Comparison of ENCODE assay signal across 2 cellular contexts in the genomic region with DNA sequence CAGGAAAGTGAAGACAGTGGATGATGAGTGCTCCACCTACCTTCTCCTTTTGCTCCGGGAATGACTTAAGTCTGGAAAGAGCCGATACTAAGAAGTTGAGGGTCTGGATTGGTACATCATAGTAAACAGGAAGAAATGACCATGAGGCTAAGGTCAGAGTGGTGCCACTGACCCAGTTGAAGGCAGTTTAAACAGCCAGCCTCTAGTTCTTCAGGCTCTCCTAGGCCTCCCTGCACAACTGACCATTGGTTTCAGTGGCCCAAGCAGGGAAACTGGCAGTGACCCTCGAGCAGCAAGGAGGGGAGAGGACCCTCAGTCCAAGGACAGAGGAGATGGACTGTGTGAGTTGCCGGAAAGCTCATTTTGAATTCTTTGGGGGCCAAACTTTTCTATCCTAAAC.
TF ChIP-seq lines count a peak whose summit lies in the region.

No MANE protein-coding gene starts in this region.

TF ChIP-seq in SK-N-SH, 30 proteins besides CTCF, POLR2A, EP300 and RAD21 (continued from another document):
- TF ChIP-seq, protein P1, sequence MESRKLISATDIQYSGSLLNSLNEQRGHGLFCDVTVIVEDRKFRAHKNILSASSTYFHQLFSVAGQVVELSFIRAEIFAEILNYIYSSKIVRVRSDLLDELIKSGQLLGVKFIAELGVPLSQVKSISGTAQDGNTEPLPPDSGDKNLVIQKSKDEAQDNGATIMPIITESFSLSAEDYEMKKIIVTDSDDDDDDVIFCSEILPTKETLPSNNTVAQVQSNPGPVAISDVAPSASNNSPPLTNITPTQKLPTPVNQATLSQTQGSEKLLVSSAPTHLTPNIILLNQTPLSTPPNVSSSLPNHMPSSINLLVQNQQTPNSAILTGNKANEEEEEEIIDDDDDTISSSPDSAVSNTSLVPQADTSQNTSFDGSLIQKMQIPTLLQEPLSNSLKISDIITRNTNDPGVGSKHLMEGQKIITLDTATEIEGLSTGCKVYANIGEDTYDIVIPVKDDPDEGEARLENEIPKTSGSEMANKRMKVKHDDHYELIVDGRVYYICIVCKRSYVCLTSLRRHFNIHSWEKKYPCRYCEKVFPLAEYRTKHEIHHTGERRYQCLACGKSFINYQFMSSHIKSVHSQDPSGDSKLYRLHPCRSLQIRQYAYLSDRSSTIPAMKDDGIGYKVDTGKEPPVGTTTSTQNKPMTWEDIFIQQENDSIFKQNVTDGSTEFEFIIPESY (IDR thresholded peaks at IDR 0.05; ENCODE audit: borderline replicate concordance, low read depth) = no peak
- TF ChIP-seq, protein P2, sequence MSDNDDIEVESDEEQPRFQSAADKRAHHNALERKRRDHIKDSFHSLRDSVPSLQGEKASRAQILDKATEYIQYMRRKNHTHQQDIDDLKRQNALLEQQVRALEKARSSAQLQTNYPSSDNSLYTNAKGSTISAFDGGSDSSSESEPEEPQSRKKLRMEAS (IDR thresholded peaks at IDR 0.05; ENCODE audit: low read depth) = no peak
- no peak for TF ChIP-seq TEAD4 (IDR thresholded peaks at IDR 0.05; ENCODE audit: borderline replicate concordance, insufficient read depth)
- TF ChIP-seq SMC3 (IDR thresholded peaks at IDR 0.05; ENCODE audit: low read depth, low read length) = no peak
- TF ChIP-seq, protein P3, sequence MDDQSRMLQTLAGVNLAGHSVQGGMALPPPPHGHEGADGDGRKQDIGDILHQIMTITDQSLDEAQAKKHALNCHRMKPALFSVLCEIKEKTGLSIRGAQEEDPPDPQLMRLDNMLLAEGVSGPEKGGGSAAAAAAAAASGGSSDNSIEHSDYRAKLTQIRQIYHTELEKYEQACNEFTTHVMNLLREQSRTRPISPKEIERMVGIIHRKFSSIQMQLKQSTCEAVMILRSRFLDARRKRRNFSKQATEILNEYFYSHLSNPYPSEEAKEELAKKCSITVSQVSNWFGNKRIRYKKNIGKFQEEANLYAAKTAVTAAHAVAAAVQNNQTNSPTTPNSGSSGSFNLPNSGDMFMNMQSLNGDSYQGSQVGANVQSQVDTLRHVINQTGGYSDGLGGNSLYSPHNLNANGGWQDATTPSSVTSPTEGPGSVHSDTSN (IDR thresholded peaks at IDR 0.05) = no peak
- TF ChIP-seq NFIC (IDR thresholded peaks at IDR 0.05; ENCODE audit: borderline replicate concordance) = no peak
- TF ChIP-seq, protein P4, sequence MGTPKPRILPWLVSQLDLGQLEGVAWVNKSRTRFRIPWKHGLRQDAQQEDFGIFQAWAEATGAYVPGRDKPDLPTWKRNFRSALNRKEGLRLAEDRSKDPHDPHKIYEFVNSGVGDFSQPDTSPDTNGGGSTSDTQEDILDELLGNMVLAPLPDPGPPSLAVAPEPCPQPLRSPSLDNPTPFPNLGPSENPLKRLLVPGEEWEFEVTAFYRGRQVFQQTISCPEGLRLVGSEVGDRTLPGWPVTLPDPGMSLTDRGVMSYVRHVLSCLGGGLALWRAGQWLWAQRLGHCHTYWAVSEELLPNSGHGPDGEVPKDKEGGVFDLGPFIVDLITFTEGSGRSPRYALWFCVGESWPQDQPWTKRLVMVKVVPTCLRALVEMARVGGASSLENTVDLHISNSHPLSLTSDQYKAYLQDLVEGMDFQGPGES (IDR thresholded peaks at IDR 0.05; ENCODE audit: low read depth, low read length) = no peak
- no peak for TF ChIP-seq MEF2A (IDR thresholded peaks at IDR 0.05; ENCODE audit: borderline replicate concordance, low read depth)
- no peak for TF ChIP-seq RCOR1 (IDR thresholded peaks at IDR 0.05; ENCODE audit: low read length)
- no peak for TF ChIP-seq GATA2 (CRISPR knock-in tag; IDR thresholded peaks at IDR 0.05)

TF ChIP-seq in SK-N-SH treated with all-trans-retinoic acid at 6 μM for 48 hours, 23 proteins besides CTCF, POLR2A, EP300 and RAD21 (continued from another document):
- TF ChIP-seq, protein P5, sequence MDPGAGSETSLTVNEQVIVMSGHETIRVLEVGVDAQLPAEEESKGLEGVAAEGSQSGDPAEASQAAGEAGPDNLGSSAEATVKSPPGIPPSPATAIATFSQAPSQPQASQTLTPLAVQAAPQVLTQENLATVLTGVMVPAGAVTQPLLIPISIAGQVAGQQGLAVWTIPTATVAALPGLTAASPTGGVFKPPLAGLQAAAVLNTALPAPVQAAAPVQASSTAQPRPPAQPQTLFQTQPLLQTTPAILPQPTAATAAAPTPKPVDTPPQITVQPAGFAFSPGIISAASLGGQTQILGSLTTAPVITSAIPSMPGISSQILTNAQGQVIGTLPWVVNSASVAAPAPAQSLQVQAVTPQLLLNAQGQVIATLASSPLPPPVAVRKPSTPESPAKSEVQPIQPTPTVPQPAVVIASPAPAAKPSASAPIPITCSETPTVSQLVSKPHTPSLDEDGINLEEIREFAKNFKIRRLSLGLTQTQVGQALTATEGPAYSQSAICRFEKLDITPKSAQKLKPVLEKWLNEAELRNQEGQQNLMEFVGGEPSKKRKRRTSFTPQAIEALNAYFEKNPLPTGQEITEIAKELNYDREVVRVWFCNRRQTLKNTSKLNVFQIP (CRISPR knock-in tag; IDR thresholded peaks at IDR 0.05; ENCODE audit: borderline replicate concordance, low read depth) = no peak
- TF ChIP-seq ZFP30 (CRISPR knock-in tag; IDR thresholded peaks at IDR 0.05) (no peak), ZFP3 (CRISPR knock-in tag; IDR thresholded peaks at IDR 0.05) (no peak), TSHZ2 (CRISPR knock-in tag; IDR thresholded peaks at IDR 0.05) (no peak), CSDC2 (CRISPR knock-in tag; IDR thresholded peaks at IDR 0.05) (no peak), PPARA (CRISPR knock-in tag; IDR thresholded peaks at IDR 0.05; ENCODE audit: borderline replicate concordance) (no peak), SNAI2 (CRISPR knock-in tag; IDR thresholded peaks at IDR 0.05) (no peak), GLIS3 (CRISPR knock-in tag; IDR thresholded peaks at IDR 0.05) (no peak), RARB (CRISPR knock-in tag; IDR thresholded peaks at IDR 0.05) (no peak), TCF4 (CRISPR knock-in tag; IDR thresholded peaks at IDR 0.05; ENCODE audit: borderline replicate concordance) (no peak), ZNF70 (CRISPR knock-in tag; IDR thresholded peaks at IDR 0.05) (no peak), ISL1 (CRISPR knock-in tag; IDR thresholded peaks at IDR 0.05) (no peak)
- TF ChIP-seq, protein P6, sequence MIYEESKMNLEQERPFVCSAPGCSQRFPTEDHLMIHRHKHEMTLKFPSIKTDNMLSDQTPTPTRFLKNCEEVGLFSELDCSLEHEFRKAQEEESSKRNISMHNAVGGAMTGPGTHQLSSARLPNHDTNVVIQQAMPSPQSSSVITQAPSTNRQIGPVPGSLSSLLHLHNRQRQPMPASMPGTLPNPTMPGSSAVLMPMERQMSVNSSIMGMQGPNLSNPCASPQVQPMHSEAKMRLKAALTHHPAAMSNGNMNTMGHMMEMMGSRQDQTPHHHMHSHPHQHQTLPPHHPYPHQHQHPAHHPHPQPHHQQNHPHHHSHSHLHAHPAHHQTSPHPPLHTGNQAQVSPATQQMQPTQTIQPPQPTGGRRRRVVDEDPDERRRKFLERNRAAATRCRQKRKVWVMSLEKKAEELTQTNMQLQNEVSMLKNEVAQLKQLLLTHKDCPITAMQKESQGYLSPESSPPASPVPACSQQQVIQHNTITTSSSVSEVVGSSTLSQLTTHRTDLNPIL (CRISPR knock-in tag; IDR thresholded peaks at IDR 0.05; ENCODE audit: low read depth) = no peak
- TF ChIP-seq, protein P7, sequence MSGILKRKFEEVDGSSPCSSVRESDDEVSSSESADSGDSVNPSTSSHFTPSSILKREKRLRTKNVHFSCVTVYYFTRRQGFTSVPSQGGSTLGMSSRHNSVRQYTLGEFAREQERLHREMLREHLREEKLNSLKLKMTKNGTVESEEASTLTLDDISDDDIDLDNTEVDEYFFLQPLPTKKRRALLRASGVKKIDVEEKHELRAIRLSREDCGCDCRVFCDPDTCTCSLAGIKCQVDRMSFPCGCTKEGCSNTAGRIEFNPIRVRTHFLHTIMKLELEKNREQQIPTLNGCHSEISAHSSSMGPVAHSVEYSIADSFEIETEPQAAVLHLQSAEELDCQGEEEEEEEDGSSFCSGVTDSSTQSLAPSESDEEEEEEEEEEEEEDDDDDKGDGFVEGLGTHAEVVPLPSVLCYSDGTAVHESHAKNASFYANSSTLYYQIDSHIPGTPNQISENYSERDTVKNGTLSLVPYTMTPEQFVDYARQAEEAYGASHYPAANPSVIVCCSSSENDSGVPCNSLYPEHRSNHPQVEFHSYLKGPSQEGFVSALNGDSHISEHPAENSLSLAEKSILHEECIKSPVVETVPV (CRISPR knock-in tag; IDR thresholded peaks at IDR 0.05) = no peak
